ENCODE assay signal across 27 cellular contexts in the genomic region with DNA sequence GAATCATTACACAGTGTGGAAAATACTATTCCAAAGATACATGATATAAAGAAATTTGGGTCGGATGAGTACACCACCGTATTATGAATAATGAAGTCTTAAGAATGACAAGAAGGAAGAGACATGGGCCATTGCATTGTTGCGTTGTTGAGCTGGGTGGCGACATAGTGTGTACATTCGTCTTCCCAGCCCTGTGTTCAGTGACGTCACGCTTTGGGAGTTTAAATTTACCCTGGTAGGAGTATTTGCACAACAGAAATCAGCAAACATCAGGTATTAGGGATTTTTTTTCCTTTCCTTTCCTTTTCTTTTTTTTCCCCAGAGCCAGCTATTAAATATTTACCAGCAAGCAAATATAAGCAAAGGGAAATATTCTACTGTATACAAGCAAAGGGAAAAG.
"Had no signal": no experiment of that assay in that cellular context is flagged by ENCODE, and none has a peak within 500 bp of the region (broad histone marks: within the 10 kb centered on the region; RNA-seq: fewer than 3 reads in every experiment).

No MANE protein-coding gene starts in this region.

- H3K27me3 Mint-ChIP-seq: effector memory CD8-positive, alpha-beta T cell; naive thymus-derived CD4-positive, alpha-beta T cell; stimulated activated naive CD8-positive, alpha-beta T cell treated with anti-CD3 and anti-CD28 coated beads, Interleukin-15, Interleukin-2, amounts not matched to agents 100 ng/mL and 50 ng/mL, for 24 hours had no signal

- ATAC-seq: effector memory CD8-positive, alpha-beta T cell; heart right ventricle; left colon; naive thymus-derived CD4-positive, alpha-beta T cell; psoas muscle; right cardiac atrium; stimulated activated naive B cell treated with anti-CD40 and anti-IgM and Interleukin-4, amounts not matched to agents 10 μg/mL and 1 μg/mL and 100 μg/mL, for 72 hours had no signal

- H3K4me1 Mint-ChIP-seq: immature natural killer cell; naive thymus-derived CD4-positive, alpha-beta T cell; nephron progenitor cell; stimulated activated naive B cell treated with anti-CD40 and anti-IgM and Interleukin-4, amounts not matched to agents 10 μg/mL and 1 μg/mL and 100 μg/mL, for 72 hours had no signal

- H3K27me3 ChIP-seq: esophagus squamous epithelium, heart right ventricle, spleen, tibial nerve, upper lobe of left lung had no signal

- DNase-seq: cortex of kidney; effector memory CD8-positive, alpha-beta T cell; erythroblast; esophagus squamous epithelium; foreskin melanocyte; glutamatergic neuron; heart right ventricle; hypothalamus; immature natural killer cell; islet precursor cell; kidney glomerular epithelial cell; left colon; mesendoderm; midbrain; naive thymus-derived CD4-positive, alpha-beta T cell; nephron progenitor cell; nucleus accumbens; psoas muscle; right cardiac atrium; spleen; stimulated activated CD4-positive, alpha-beta T cell treated with anti-CD3 and anti-CD28 coated beads, Interleukin-2, amount 100 ng/mL, for 48 hours; stimulated activated naive B cell treated with anti-CD40 and anti-IgM and Interleukin-4, amounts not matched to agents 10 μg/mL and 1 μg/mL and 100 μg/mL, for 72 hours; upper lobe of left lung had no signal

- H3K27ac ChIP-seq: esophagus squamous epithelium, heart right ventricle, psoas muscle, skin epidermis, spleen, thoracic aorta, tibial nerve, upper lobe of left lung had no signal

- H3K27ac Mint-ChIP-seq: effector memory CD8-positive, alpha-beta T cell; immature natural killer cell; naive thymus-derived CD4-positive, alpha-beta T cell; nephron progenitor cell; stimulated activated naive B cell treated with anti-CD40 and anti-IgM and Interleukin-4, amounts not matched to agents 10 μg/mL and 1 μg/mL and 100 μg/mL, for 72 hours; stimulated activated naive CD8-positive, alpha-beta T cell treated with anti-CD3 and anti-CD28 coated beads, Interleukin-15, Interleukin-2, amounts not matched to agents 100 ng/mL and 50 ng/mL, for 24 hours had no signal

- H3K4me1 ChIP-seq: esophagus squamous epithelium, heart right ventricle, psoas muscle, spleen, tibial nerve, upper lobe of left lung had no signal

- H3K4me3 ChIP-seq: esophagus squamous epithelium, heart right ventricle, psoas muscle, skin epidermis, spleen, thoracic aorta, tibial nerve, upper lobe of left lung had no signal

- H3K9me3 ChIP-seq: psoas muscle had no signal

- H3K36me3 Mint-ChIP-seq: immature natural killer cell; naive thymus-derived CD4-positive, alpha-beta T cell; stimulated activated naive B cell treated with anti-CD40 and anti-IgM and Interleukin-4, amounts not matched to agents 10 μg/mL and 1 μg/mL and 100 μg/mL, for 72 hours had no signal

- H3K4me3 Mint-ChIP-seq: effector memory CD8-positive, alpha-beta T cell; immature natural killer cell; naive thymus-derived CD4-positive, alpha-beta T cell; nephron progenitor cell; stimulated activated naive B cell treated with anti-CD40 and anti-IgM and Interleukin-4, amounts not matched to agents 10 μg/mL and 1 μg/mL and 100 μg/mL, for 72 hours; stimulated activated naive CD8-positive, alpha-beta T cell treated with anti-CD3 and anti-CD28 coated beads, Interleukin-15, Interleukin-2, amounts not matched to agents 100 ng/mL and 50 ng/mL, for 24 hours had no signal

- H3K36me3 ChIP-seq: esophagus squamous epithelium, heart right ventricle, spleen, thoracic aorta, tibial nerve, upper lobe of left lung had no signal
